ENCODE assay signal across 17 cellular contexts in the genomic region with DNA sequence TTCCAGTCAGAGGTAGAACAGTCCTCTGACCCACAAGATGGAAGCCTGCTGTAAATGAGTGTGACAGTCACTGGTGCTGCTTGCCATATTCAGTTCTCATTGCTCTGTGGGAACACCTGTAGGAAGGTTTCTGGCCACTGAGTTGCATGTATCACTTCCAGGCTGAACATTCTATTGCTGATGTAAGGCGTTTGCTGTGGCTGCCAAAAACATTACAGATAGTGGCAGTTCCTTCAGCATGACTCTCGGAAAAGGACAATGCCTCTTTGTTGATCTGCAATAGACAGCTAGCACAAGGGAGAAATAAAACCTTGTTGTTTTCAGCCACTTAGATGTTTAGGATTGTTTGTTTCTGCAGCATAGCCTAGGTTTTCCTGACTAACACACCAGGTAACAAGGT.
"Had no signal": no experiment of that assay in that cellular context is flagged by ENCODE, and none has a peak within 500 bp of the region (broad histone marks: within the 10 kb centered on the region; RNA-seq: fewer than 3 reads in every experiment).

No MANE protein-coding gene starts in this region.

- ATAC-seq: esophagus mucosa; left cardiac atrium; naive thymus-derived CD8-positive, alpha-beta T cell; psoas muscle; sciatic nerve; SK-N-SH treated with all-trans-retinoic acid at 6 μM for 48 hours; stimulated activated naive CD8-positive, alpha-beta T cell treated with anti-CD3 and anti-CD28 coated beads, Interleukin-15, amount 100 ng/mL, for 72 hours had no signal

- H3K27ac Mint-ChIP-seq: activated naive CD4-positive, alpha-beta T cell treated with anti-CD3 and anti-CD28 coated beads, Interleukin-2, amount 10 ng/mL, durations not matched to agents 7 days and 5 days; activated T-cell treated with anti-CD3 and anti-CD28 coated beads, Interleukin-2, amount 50 U/mL, for 24 hours; stimulated activated naive CD8-positive, alpha-beta T cell treated with anti-CD3 and anti-CD28 coated beads, Interleukin-15, amount 100 ng/mL, for 72 hours had no signal

- DNase-seq: activated CD4-positive, alpha-beta T cell treated with anti-CD3 and anti-CD28 coated beads for 1 hour; activated CD4-positive, alpha-beta T cell treated with anti-CD3 and anti-CD28 coated beads, Interleukin-2, amount 50 U/mL, for 48 hours; activated naive CD4-positive, alpha-beta T cell treated with anti-CD3 and anti-CD28 coated beads, Interleukin-2, amount 10 ng/mL, durations not matched to agents 7 days and 5 days; activated T-cell treated with anti-CD3 and anti-CD28 coated beads, Interleukin-2, amount 50 U/mL, for 24 hours; colonic mucosa; left cardiac atrium; naive thymus-derived CD8-positive, alpha-beta T cell; psoas muscle; stimulated activated CD4-positive, alpha-beta T cell treated with anti-CD3 and anti-CD28 coated beads, Interleukin-1b, Interleukin-23, amount 100 ng/mL, for 48 hours; stimulated activated naive CD8-positive, alpha-beta T cell treated with anti-CD3 and anti-CD28 coated beads, Interleukin-15, amount 100 ng/mL, for 72 hours; thyroid gland; uterus had no signal

- H3K36me3 Mint-ChIP-seq: activated naive CD4-positive, alpha-beta T cell treated with anti-CD3 and anti-CD28 coated beads, Interleukin-2, amount 10 ng/mL, durations not matched to agents 7 days and 5 days; naive thymus-derived CD8-positive, alpha-beta T cell had no signal

- H3K9me3 Mint-ChIP-seq: activated naive CD4-positive, alpha-beta T cell treated with anti-CD3 and anti-CD28 coated beads, Interleukin-2, amount 10 ng/mL, durations not matched to agents 7 days and 5 days; activated T-cell treated with anti-CD3 and anti-CD28 coated beads, Interleukin-2, amount 50 U/mL, for 24 hours; stimulated activated naive CD8-positive, alpha-beta T cell treated with anti-CD3 and anti-CD28 coated beads, Interleukin-15, amount 100 ng/mL, for 72 hours had no signal

- H3K9me3 ChIP-seq: colonic mucosa, psoas muscle, thyroid gland, uterus had no signal

- H3K4me3 ChIP-seq: colonic mucosa, lung, psoas muscle, thyroid gland, uterus had no signal

- H3K36me3 ChIP-seq: colonic mucosa, thyroid gland, uterus had no signal

- H3K4me3 Mint-ChIP-seq: activated naive CD4-positive, alpha-beta T cell treated with anti-CD3 and anti-CD28 coated beads, Interleukin-2, amount 10 ng/mL, durations not matched to agents 7 days and 5 days; activated T-cell treated with anti-CD3 and anti-CD28 coated beads, Interleukin-2, amount 50 U/mL, for 24 hours; stimulated activated naive CD8-positive, alpha-beta T cell treated with anti-CD3 and anti-CD28 coated beads, Interleukin-15, amount 100 ng/mL, for 72 hours had no signal

- H3K27me3 ChIP-seq: colonic mucosa, thyroid gland, uterus had no signal

- H3K4me1 ChIP-seq: colonic mucosa, uterus had no signal

- H3K27ac ChIP-seq: colonic mucosa, psoas muscle, thyroid gland, uterus, VCaP had no signal
